23 cellular contexts compared by ENCODE assay signal in the genomic region with DNA sequence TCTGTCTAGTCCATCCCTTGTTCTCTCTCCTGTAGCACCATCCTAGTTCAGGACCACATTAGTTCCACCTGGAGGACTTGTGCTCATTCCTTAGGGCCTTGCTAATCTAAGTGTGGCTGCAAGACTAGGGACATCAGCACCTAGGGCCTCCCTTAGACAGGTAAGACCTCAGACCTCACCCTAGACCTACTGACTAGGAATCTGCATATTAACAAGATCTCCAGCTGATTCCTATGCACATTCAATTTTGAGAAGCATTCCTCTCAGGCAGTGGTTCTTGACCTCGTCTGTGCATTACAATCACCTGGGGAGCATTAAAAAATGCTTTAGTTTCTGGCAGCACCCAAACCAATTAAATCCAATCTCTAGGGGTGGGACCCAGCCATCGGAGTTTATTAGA.
A peak's percentile ranks its signal among the peaks of the same experiment; 100 is the strongest.
DNase-seq lines count a peak whose midpoint lies in the region; FAIRE-seq and TF ChIP-seq lines count a peak whose summit lies in the region.
"Had no signal": no experiment of that assay in that cellular context is flagged by ENCODE, and none has a peak within 500 bp of the region (broad histone marks: within the 10 kb centered on the region; RNA-seq: fewer than 3 reads in every experiment).

No MANE protein-coding gene starts in this region.

- TF ChIP-seq POLR2A in H1 (IDR thresholded peaks at IDR 0.05; ENCODE audit: control extremely low read depth in 1 of 2, low read depth in 2 of 2, low read length in 2 of 2), result no peak

- no peak overlapping the region for H4K8ac ChIP-seq in H1 (ENCODE audit: extremely low read depth, insufficient read depth, low read length)

- H3K4me3 ChIP-seq in HUES48 (ENCODE audit: low read depth, low read length) (peak overlapping the region; percentile 34; the same call in 1 of the 2 replicates), H1 (ENCODE audit: extremely low read depth in 1 of 4, insufficient read depth in 2 of 4, low read depth in 3 of 4, low read length in 4 of 4) (peak overlapping the region in 1 of 4 experiments; percentile 27; a peak in 1 of 8 replicates), iPS-20b (ENCODE audit: low read length) (peak overlapping the region; percentile 35; the same call in 1 of the 2 replicates)
- H3K4me3 ChIP-seq: A549; BLaER1 treated with 17β-estradiol and CSF1 and Interleukin-3, amounts not matched to agents 10 nM and 100 nM had no signal

- H2BK15ac ChIP-seq in H1 (ENCODE audit: low read length), result no peak overlapping the region

- no peak overlapping the region for H3K9ac ChIP-seq in HUES48 (ENCODE audit: low read depth, low read length)
- no peak overlapping the region for H3K9ac ChIP-seq in H1 (replicated peaks in 1 of 4; ENCODE audit: extremely low read depth in 1 of 4, low read depth in 3 of 4, low read length in 3 of 4)
- H3K9ac ChIP-seq in iPS-20b (ENCODE audit: low read depth, low read length), result no peak overlapping the region
- H3K9ac ChIP-seq: BLaER1 treated with 17β-estradiol and CSF1 and Interleukin-3, amounts not matched to agents 10 nM and 100 nM had no signal

- H3K79me2 ChIP-seq in H1 (ENCODE audit: control insufficient read depth in 1 of 2, insufficient read depth in 2 of 2, low read length in 2 of 2), result no peaks in the 10 kb centered on the region

- no peaks in the 10 kb centered on the region for H3K79me1 ChIP-seq in H1 (ENCODE audit: low read depth, low read length)

- no peak overlapping the region for H3K23ac ChIP-seq in H1 (ENCODE audit: insufficient read length)

- WGBS in H1 (ENCODE audit: extremely low coverage in 1 of 2, insufficient coverage in 1 of 2, insufficient read length in 1 of 2, insufficient replicate concordance in 2 of 2, low coverage in 1 of 2, low lambda C conversion rate in 2 of 2, missing lambda C conversion rate in 1 of 2), 2 experiments, result 21% methylated on average over 2 of the region's 2 CpGs; no CpG with 5 or more reads in 1 of the 2 experiments

- H2AK5ac ChIP-seq in H1 (ENCODE audit: low read depth, low read length), result no peak overlapping the region

- POLR2A ChIA-PET in H1 (lab: Charles Lee; ENCODE audit: partially characterized antibody), result interaction anchor here (1.1 kb wide), 1 partner anchor 15 kb away, joined by 3 read pairs; no protein-coding TSS in a partner anchor
- POLR2A ChIA-PET in HEK293T (lab: Yijun Ruan, JAX), result no interaction called here

- no peak overlapping the region for H2BK5ac ChIP-seq in H1 (ENCODE audit: low read depth, low read length)

- no peak overlapping the region for H4K91ac ChIP-seq in H1 (replicated peaks; ENCODE audit: insufficient read length, low read length)

- no peaks in the 10 kb centered on the region for H4K20me1 ChIP-seq in H1 (replicated peaks in 1 of 2; ENCODE audit: control insufficient read depth in 1 of 2, insufficient read depth in 2 of 2, low read length in 2 of 2)
- H4K20me1 ChIP-seq: BLaER1 treated with 17β-estradiol and CSF1 and Interleukin-3, amounts not matched to agents 10 nM and 100 nM had no signal

- H3K36me3 ChIP-seq in HUES48 (ENCODE audit: control insufficient read depth, insufficient read depth, low read length) (no peaks in the 10 kb centered on the region), H1 (ENCODE audit: control insufficient read depth in 2 of 4, insufficient read depth in 4 of 4, low read length in 3 of 4) (no peaks in the 10 kb centered on the region; a peak in 1 of 8 replicates), iPS-20b (ENCODE audit: insufficient read depth, low read depth, low read length) (no peaks in the 10 kb centered on the region)
- H3K36me3 ChIP-seq: BE2C; BLaER1 treated with 17β-estradiol and CSF1 and Interleukin-3, amounts not matched to agents 10 nM and 100 nM had no signal

- no peak for FAIRE-seq in H1 (lab: Jason Lieb, UNC)
- FAIRE-seq: A549, GM12891, GM18507 had no signal

- no peak overlapping the region for H3K4ac ChIP-seq in H1 (replicated peaks; ENCODE audit: insufficient read length, low read depth, low read length)

- H3K4me1 ChIP-seq in HUES48 (ENCODE audit: control insufficient read depth, insufficient read depth, low read length) (peaks cover 29% of the 10 kb centered on the region), H1 (replicated peaks in 1 of 4; ENCODE audit: control insufficient read depth in 3 of 4, insufficient read depth in 4 of 4, low read length in 3 of 4) (peaks cover 4 to 9% (median 9%) of the 10 kb centered on the region in 4 experiments; a peak in 4 of 7 replicates), iPS-20b (ENCODE audit: insufficient read depth, low read length) (peaks cover 15% of the 10 kb centered on the region; the same call in 1 of the 2 replicates)
- H3K4me1 ChIP-seq: A549, BE2C had no signal

- no peak for TF ChIP-seq EP300 in H1 (IDR thresholded peaks at IDR 0.05; ENCODE audit: borderline replicate concordance in 1 of 2, low read depth in 2 of 2, low read length in 2 of 2)

- H2AFZ ChIP-seq in H1 (ENCODE audit: low read length), result no peak overlapping the region

- no peak overlapping the region for H2BK12ac ChIP-seq in H1 (ENCODE audit: low read depth, low read length)

- H3K18ac ChIP-seq in H1 (ENCODE audit: extremely low read depth, low read length), result no peak overlapping the region

- no peak overlapping the region for H2BK20ac ChIP-seq in H1 (ENCODE audit: low read length)

- no peak for TF ChIP-seq RAD21 in H1 (IDR thresholded peaks at IDR 0.05 in 1 of 2, conservative IDR thresholded peaks at IDR 0.05 in 1 of 2; ENCODE audit: low read depth in 2 of 2, low read length in 2 of 2)

- CTCF ChIA-PET in H1 (lab: Charles Lee; ENCODE audit: partially characterized antibody) (interaction anchor here (0.9 to 2.6 kb wide), 5 partner anchors 9 to 239 kb away, joined by 3 to 9 read pairs (median 3); no protein-coding TSS in a partner anchor), HEK293T (lab: Yijun Ruan, JAX) (no interaction called here)

- H3K23me2 ChIP-seq in H1 (ENCODE audit: low read depth, low read length), result peaks cover 4% of the 10 kb centered on the region; the same call in 1 of the 2 replicates

- H2BK120ac ChIP-seq in H1 (replicated peaks; ENCODE audit: low read depth, low read length), result no peak overlapping the region

- DNase-seq in H1 (ENCODE audit: low read depth in 1 of 2, low spot score in 2 of 2) (no peak), HEK293T (ENCODE audit: extremely low spot score) (no peak), NCI-H226 (no peak), cortex of kidney (lab: John Stamatoyannopoulos, UW) (no peak)
- DNase-seq: 8988T; ACHN; AML-193; BE2C; Calu3; CD4-positive, alpha-beta T cell; CD8-positive, alpha-beta memory T cell; DMS53; DMS79 treated with DMSO at 0.1 percent for 48 hours; GF-D8; GOT3; H7; HCEC 1CT had no signal

- H3K9me3 ChIP-seq in HUES48 (ENCODE audit: control insufficient read depth, insufficient read depth, low read length) (no peaks in the 10 kb centered on the region), H1 (ENCODE audit: insufficient read depth in 2 of 2, low read depth in 1 of 2, low read length in 1 of 2) (no peaks in the 10 kb centered on the region), iPS-20b (ENCODE audit: insufficient read depth, low read depth, low read length) (no peaks in the 10 kb centered on the region)
- H3K9me3 ChIP-seq: A549; BE2C; BLaER1 treated with 17β-estradiol and CSF1 and Interleukin-3, amounts not matched to agents 10 nM and 100 nM had no signal

- H3K14ac ChIP-seq in H1 (ENCODE audit: insufficient read length), result no peak overlapping the region

- H4K5ac ChIP-seq in H1 (ENCODE audit: insufficient read length, low read depth, low read length), result no peak overlapping the region

- peak overlapping the region; percentile 4 for H3K27ac ChIP-seq in HUES48 (ENCODE audit: low read depth, low read length)
- no peak overlapping the region for H3K27ac ChIP-seq in H1 (ENCODE audit: low read depth, low read length)
- H3K27ac ChIP-seq in iPS-20b (ENCODE audit: low read length), result no peak overlapping the region
- H3K27ac ChIP-seq: A549; BLaER1 treated with 17β-estradiol and CSF1 and Interleukin-3, amounts not matched to agents 10 nM and 100 nM had no signal

- H3K27me3 ChIP-seq in HUES48 (ENCODE audit: control insufficient read depth, insufficient read depth, low read length) (peaks cover 29% of the 10 kb centered on the region), H1 (replicated peaks in 1 of 4; ENCODE audit: control insufficient read depth in 3 of 4, extremely low read depth in 1 of 4, insufficient read depth in 3 of 4, low read length in 3 of 4) (peaks cover 0 to 20% (median 14%) of the 10 kb centered on the region in 4 experiments; a peak in 6 of 7 replicates), iPS-20b (ENCODE audit: insufficient read depth, low read length) (peaks cover 29% of the 10 kb centered on the region)
- H3K27me3 ChIP-seq: BE2C; BLaER1 treated with 17β-estradiol and CSF1 and Interleukin-3, amounts not matched to agents 10 nM and 100 nM had no signal

- H3K56ac ChIP-seq in H1 (replicated peaks; ENCODE audit: insufficient read length, low read depth, low read length), result no peak overlapping the region

- no peak for TF ChIP-seq CTCF in H1 (IDR thresholded peaks at IDR 0.05; ENCODE audit: control extremely low read depth in 1 of 3, insufficient read depth in 1 of 3, low read depth in 1 of 3, low read length in 3 of 3)

- peak overlapping the region; percentile 5 to 45; a peak in 1 of 4 replicates for H3K4me2 ChIP-seq in H1 (ENCODE audit: insufficient read depth in 1 of 2, low read depth in 2 of 2, low read length in 2 of 2)
- H3K4me2 ChIP-seq: A549 had no signal

TF ChIP-seq in H1, 55 proteins besides CTCF, POLR2A, EP300 and RAD21:
- peak; percentile 34; the same call in 1 of the 2 replicates for TF ChIP-seq POU5F1 (IDR thresholded peaks at IDR 0.05; ENCODE audit: low read depth, low read length)
- TF ChIP-seq, protein P1, sequence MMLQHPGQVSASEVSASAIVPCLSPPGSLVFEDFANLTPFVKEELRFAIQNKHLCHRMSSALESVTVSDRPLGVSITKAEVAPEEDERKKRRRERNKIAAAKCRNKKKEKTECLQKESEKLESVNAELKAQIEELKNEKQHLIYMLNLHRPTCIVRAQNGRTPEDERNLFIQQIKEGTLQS (IDR thresholded peaks at IDR 0.05; ENCODE audit: insufficient read depth, low read depth, low read length), result no peak

TF ChIP-seq in HEK293T, 16 proteins besides CTCF, POLR2A, EP300 and RAD21 (continues in another document):
- TF ChIP-seq TARDBP (IDR thresholded peaks at IDR 0.05) (no peak), SUZ12 (IDR thresholded peaks at IDR 0.05) (no peak), PKNOX1 (IDR thresholded peaks at IDR 0.05) (no peak), ELF4 (IDR thresholded peaks at IDR 0.05) (no peak), CTBP1 (IDR thresholded peaks at IDR 0.05; ENCODE audit: borderline replicate concordance) (no peak), LEF1 (IDR thresholded peaks at IDR 0.05; ENCODE audit: borderline replicate concordance) (no peak), ARNT (IDR thresholded peaks at IDR 0.05) (no peak)
